8 cellular contexts compared by ENCODE assay signal in genomic region chr15:80404057-80404718, GRCh38. TPM values are rescaled to one million over a fixed set of nuclear protein-coding genes. Genes with fewer than 3 reads are reported as not detected.
DNase-seq lines count a peak whose midpoint lies in the region; ATAC-seq and TF ChIP-seq lines count a peak whose summit lies in the region.

Gene ARNT2, plus strand, starts transcription at chr15:80404382. Its CDS starts 134 bp downstream, at chr15:80404516.

- no peaks in the 10 kb centered on the region for H3K9me3 ChIP-seq in sigmoid colon

- intact Hi-C loops in sigmoid colon (cut with DNase I) = no loop called here

- peak within 1 kb of the TSS; percentile 66 to 81 (median 69) for H3K27ac ChIP-seq in sigmoid colon

- no peak for TF ChIP-seq EP300 in sigmoid colon (IDR thresholded peaks at IDR 0.05)

- H3K27ac Mint-ChIP-seq in activated naive CD8-positive, alpha-beta T cell treated with anti-CD3 and anti-CD28 coated beads, Interleukin-2, amount 50 U/mL, for 24 hours = no peak within 1 kb of the TSS

- peaks cover 0 to 13% (median 10%) of the 10 kb centered on the region in 4 donors for H3K4me1 ChIP-seq in sigmoid colon

- H3K4me1 Mint-ChIP-seq in activated naive CD8-positive, alpha-beta T cell treated with anti-CD3 and anti-CD28 coated beads, Interleukin-2, amount 50 U/mL, for 24 hours = peaks cover 5% of the 10 kb centered on the region

- H3K4me3 ChIP-seq in AG04449 (ENCODE audit: low read depth, low read length) = peak within 1 kb of the TSS; percentile 60
- peak within 1 kb of the TSS; percentile 49 to 65 (median 61) for H3K4me3 ChIP-seq in sigmoid colon

- peaks cover 60% of the 10 kb centered on the region for H3K27me3 Mint-ChIP-seq in activated naive CD8-positive, alpha-beta T cell treated with anti-CD3 and anti-CD28 coated beads, Interleukin-2, amount 50 U/mL, for 24 hours

- no peaks in the 10 kb centered on the region for H3K9me3 Mint-ChIP-seq in activated naive CD8-positive, alpha-beta T cell treated with anti-CD3 and anti-CD28 coated beads, Interleukin-2, amount 50 U/mL, for 24 hours

- H3K36me3 ChIP-seq in sigmoid colon = no peaks in the 10 kb centered on the region

- no peaks in the 10 kb centered on the region for H3K36me3 Mint-ChIP-seq in activated naive CD8-positive, alpha-beta T cell treated with anti-CD3 and anti-CD28 coated beads, Interleukin-2, amount 50 U/mL, for 24 hours (ENCODE audit: low read depth)

- WGBS in sigmoid colon, 2 donors = 1% methylated on average over 97 of the region's 97 CpGs

- no peaks in the 10 kb centered on the region for H3K27me3 ChIP-seq in sigmoid colon

- POLR2A ChIA-PET in AG04449 (lab: Yijun Ruan, JAX) = no interaction called here
- POLR2A ChIA-PET in HEK293T (lab: Yijun Ruan, JAX) = interaction anchor here (0.8 to 1.3 kb wide), 3 partner anchors 18 to 291 kb away, joined by 3 to 5 read pairs (median 3); partner anchors contain the start of gene ABHD17C

- no peak for TF ChIP-seq POLR2A in sigmoid colon (IDR thresholded peaks at IDR 0.05)

- peak; percentile 37 for ATAC-seq in activated naive CD8-positive, alpha-beta T cell treated with anti-CD3 and anti-CD28 coated beads, Interleukin-2, amount 50 U/mL, for 24 hours
- ATAC-seq in HG03460 (IDR thresholded peaks at IDR 0.05; ENCODE audit: unreplicated experiment) (no peak), GM21390 (IDR thresholded peaks at IDR 0.05; ENCODE audit: unreplicated experiment) (no peak)

- peak within 1 kb of the TSS; percentile 30 for H3K4me3 Mint-ChIP-seq in activated naive CD8-positive, alpha-beta T cell treated with anti-CD3 and anti-CD28 coated beads, Interleukin-2, amount 50 U/mL, for 24 hours

- CTCF ChIA-PET in AG04449 (lab: Yijun Ruan, JAX) (interaction anchor here (0.8 to 7.7 kb wide), 3 partner anchors 11 to 163 kb away, joined by 3 to 69 read pairs (median 3); no protein-coding TSS in a partner anchor), HEK293T (lab: Yijun Ruan, JAX) (no interaction called here)

- DNase-seq in AG04449 (ENCODE audit: low read depth, low spot score) = no peak
- peak; percentile 64 for DNase-seq in HEK293T (ENCODE audit: extremely low spot score)
- no peak for DNase-seq in activated naive CD8-positive, alpha-beta T cell treated with anti-CD3 and anti-CD28 coated beads, Interleukin-2, amount 50 U/mL, for 24 hours
- peak; percentile 24 for DNase-seq in hepatic stellate cell (ENCODE audit: low spot score)
- DNase-seq in sigmoid colon = no peak
- DNase-seq in activated CD8-positive, alpha-beta memory T cell treated with anti-CD3 and anti-CD28 coated beads for 24 hours = no peak

- no peak for TF ChIP-seq CTCF in AG04449 (IDR thresholded peaks at IDR 0.05; ENCODE audit: insufficient read depth, low read length, missing control alignments)
- no peak for TF ChIP-seq CTCF in sigmoid colon (IDR thresholded peaks at IDR 0.05)

TF ChIP-seq in HEK293T, 16 proteins besides CTCF, POLR2A, EP300 and RAD21:
- TF ChIP-seq FOXA1 (IDR thresholded peaks at IDR 0.05) (no peak), LEF1 (IDR thresholded peaks at IDR 0.05; ENCODE audit: borderline replicate concordance) (peak; percentile 55; the same call in 1 of the 2 replicates)

RNA-seq across cellular contexts. Expression of gene ARNT2, which starts in this region (rescaled TPM):
- total RNA-seq in sigmoid colon = 10 to 100 TPM in 1 of 4 donors, 1 to 10 TPM in 3; 4.3 to 16.1 (median 7.0) TPM
- polyA plus RNA-seq in sigmoid colon = 1 to 10 TPM; 1.2 to 2.7 (median 1.8) TPM

Comparison
In these comparisons a context has a peak if more than half of its experiments do, and no peak if none do; other contexts are left out.
1. DNase-seq: peak in HEK293T (single experiment) and hepatic stellate cell (single experiment); none in AG04449 (single experiment), activated naive CD8-positive, alpha-beta T cell treated with anti-CD3 and anti-CD28 coated beads, Interleukin-2, amount 50 U/mL, for 24 hours (single experiment), sigmoid colon (single experiment) and activated CD8-positive, alpha-beta memory T cell treated with anti-CD3 and anti-CD28 coated beads for 24 hours (single experiment).